28 cellular contexts compared by ENCODE assay signal in the genomic region with DNA sequence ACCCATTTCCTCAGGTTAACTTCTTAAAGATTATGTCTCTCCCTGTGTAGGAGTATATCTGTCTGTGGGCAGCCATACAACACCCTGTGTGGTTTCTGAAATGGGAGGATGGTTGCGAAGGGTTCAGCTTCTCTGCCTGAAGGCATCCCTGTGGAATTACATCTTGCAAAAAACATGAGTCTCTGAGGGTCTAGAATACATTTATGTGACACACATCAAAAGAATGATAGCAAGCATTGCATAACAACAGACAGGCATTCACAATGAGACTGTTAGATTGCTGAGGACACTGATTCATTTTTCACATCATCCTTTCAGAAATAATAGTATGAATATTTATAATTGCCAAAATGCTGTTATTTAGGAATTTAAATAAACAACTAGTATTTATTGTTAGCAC.
DNase-seq lines count a peak whose midpoint lies in the region; ATAC-seq, FAIRE-seq and TF ChIP-seq lines count a peak whose summit lies in the region.
"Had no signal": no experiment of that assay in that cellular context is flagged by ENCODE, and none has a peak within 500 bp of the region (broad histone marks: within the 10 kb centered on the region; RNA-seq: fewer than 3 reads in every experiment).

No MANE protein-coding gene starts in this region.

- H4K91ac ChIP-seq in IMR-90 (ENCODE audit: insufficient read depth, low read depth, low read length) (no peak overlapping the region), H1 (replicated peaks; ENCODE audit: insufficient read length, low read length) (no peak overlapping the region)

- no peak overlapping the region for H2BK20ac ChIP-seq in IMR-90 (ENCODE audit: low read depth, low read length)
- no peak overlapping the region for H2BK20ac ChIP-seq in H1 (ENCODE audit: low read length)

- H2AFZ ChIP-seq in IMR-90 (replicated peaks; ENCODE audit: low read length, poor library complexity) (no peak overlapping the region), H1 (ENCODE audit: low read length) (no peak overlapping the region)

- in situ Hi-C loops in IMR-90 (cut with MboI; ENCODE audit: low sequenced_read_pairs): no loop called here

- H2AK5ac ChIP-seq in IMR-90 (ENCODE audit: low read depth, low read length): no peak overlapping the region
- H2AK5ac ChIP-seq in H1 (ENCODE audit: low read depth, low read length): no peak overlapping the region

- H4K20me1 ChIP-seq in IMR-90 (ENCODE audit: insufficient read depth, low read length): no peaks in the 10 kb centered on the region
- H4K20me1 ChIP-seq in H1 (replicated peaks in 1 of 2; ENCODE audit: control insufficient read depth in 1 of 2, insufficient read depth in 2 of 2, low read length in 2 of 2): no peaks in the 10 kb centered on the region

- CTCF ChIA-PET in IMR-90 (lab: Yijun Ruan, JAX): interaction anchor here (0.6 kb wide), 1 partner anchor 110 kb away, joined by 3 read pairs; no protein-coding TSS in a partner anchor
- CTCF ChIA-PET in H1 (lab: Charles Lee; ENCODE audit: partially characterized antibody): no interaction called here

- H3K4me3 ChIP-seq in AG10803 (ENCODE audit: low read length): no peak overlapping the region
- no peak overlapping the region for H3K4me3 ChIP-seq in IMR-90 (ENCODE audit: insufficient read depth, low read depth, low read length)
- no peak overlapping the region for H3K4me3 ChIP-seq in H1 (ENCODE audit: extremely low read depth in 1 of 4, insufficient read depth in 2 of 4, low read depth in 3 of 4, low read length in 4 of 4)
- no peak overlapping the region for H3K4me3 ChIP-seq in BE2C (ENCODE audit: low read depth, low read length)
- H3K4me3 ChIP-seq: dorsolateral prefrontal cortex, gastrocnemius medialis, lower lobe of right lung, prostate gland, skin epidermis had no signal

- no CpG with 5 or more reads among the region's 1 CpG for WGBS in IMR-90 (ENCODE audit: extremely low coverage in 2 of 2, insufficient read length in 1 of 2), 2 experiments
- 78% methylated on average over 1 of the region's 1 CpG; no CpG with 5 or more reads in 1 of the 2 experiments for WGBS in H1 (ENCODE audit: extremely low coverage in 1 of 2, insufficient coverage in 1 of 2, insufficient read length in 1 of 2, insufficient replicate concordance in 2 of 2, low coverage in 1 of 2, low lambda C conversion rate in 2 of 2, missing lambda C conversion rate in 1 of 2), 2 experiments

- no peak overlapping the region for H2AK9ac ChIP-seq in IMR-90 (replicated peaks; ENCODE audit: low read depth, low read length, poor library complexity)

- TF ChIP-seq POLR2A in IMR-90 (IDR thresholded peaks at IDR 0.05; ENCODE audit: low read depth, low read length) (no peak), H1 (IDR thresholded peaks at IDR 0.05; ENCODE audit: control extremely low read depth in 1 of 2, low read depth in 2 of 2, low read length in 2 of 2) (no peak)

- H3K23ac ChIP-seq in IMR-90 (ENCODE audit: low read depth, low read length) (no peak overlapping the region), H1 (ENCODE audit: insufficient read length) (no peak overlapping the region)

- H3K4me1 Mint-ChIP-seq in activated naive CD8-positive, alpha-beta T cell treated with anti-CD3 and anti-CD28 coated beads for 36 hours: no peaks in the 10 kb centered on the region
- H3K4me1 Mint-ChIP-seq: activated CD4-positive, alpha-beta T cell treated with anti-CD3 and anti-CD28 coated beads, Interleukin-2, amount 10 ng/mL, durations not matched to agents 7 days and 5 days; CD4-positive, alpha-beta memory T cell had no signal

- H4K8ac ChIP-seq in IMR-90 (ENCODE audit: low read depth in 2 of 2, low read length in 2 of 2) (no peak overlapping the region), H1 (ENCODE audit: extremely low read depth, insufficient read depth, low read length) (no peak overlapping the region)

- dilution Hi-C loops in IMR-90 (cut with HindIII; ENCODE audit: low sequenced_read_pairs, unreplicated experiment): no loop called here

- H3K56ac ChIP-seq in IMR-90 (ENCODE audit: extremely low read depth, insufficient read depth, low read length) (no peak overlapping the region), H1 (replicated peaks; ENCODE audit: insufficient read length, low read depth, low read length) (no peak overlapping the region)

- intact Hi-C loops in IMR-90 (cut with micrococcal nuclease): no loop called here

- FAIRE-seq in H1 (lab: Jason Lieb, UNC): peak; percentile 13
- FAIRE-seq: GM18507, H54 had no signal

- POLR2A ChIA-PET in IMR-90 (lab: Charles Lee; ENCODE audit: unreplicated experiment) (no interaction called here), H1 (lab: Charles Lee; ENCODE audit: partially characterized antibody) (no interaction called here)

- TF ChIP-seq CTCF in AG10803 (conservative IDR thresholded peaks at IDR 0.05; ENCODE audit: low read length) (no peak), IMR-90 (conservative IDR thresholded peaks at IDR 0.05; ENCODE audit: low read depth, low read length) (no peak), H1 (IDR thresholded peaks at IDR 0.05; ENCODE audit: control extremely low read depth in 1 of 3, insufficient read depth in 1 of 3, low read depth in 1 of 3, low read length in 3 of 3) (no peak), BE2C (IDR thresholded peaks at IDR 0.05; ENCODE audit: low read depth, low read length) (no peak)

- no peaks in the 10 kb centered on the region for H3K23me2 ChIP-seq in H1 (ENCODE audit: low read depth, low read length)

- no peak overlapping the region for H2BK15ac ChIP-seq in IMR-90 (ENCODE audit: low read depth, low read length)
- H2BK15ac ChIP-seq in H1 (ENCODE audit: low read length): no peak overlapping the region

- no peaks in the 10 kb centered on the region for H3K79me1 ChIP-seq in IMR-90 (ENCODE audit: low read depth in 1 of 2, low read length in 2 of 2)
- no peaks in the 10 kb centered on the region for H3K79me1 ChIP-seq in H1 (ENCODE audit: low read depth, low read length)

- H4K5ac ChIP-seq in IMR-90 (ENCODE audit: low read depth, low read length): no peak overlapping the region
- no peak overlapping the region for H4K5ac ChIP-seq in H1 (ENCODE audit: insufficient read length, low read depth, low read length)

- H2BK5ac ChIP-seq in IMR-90 (ENCODE audit: low read depth, low read length, poor library complexity, severe bottlenecking): no peak overlapping the region
- H2BK5ac ChIP-seq in H1 (ENCODE audit: low read depth, low read length): no peak overlapping the region

- H3K18ac ChIP-seq in IMR-90 (ENCODE audit: low read depth, low read length) (no peak overlapping the region; the same call in 1 of the 2 replicates), H1 (ENCODE audit: extremely low read depth, low read length) (no peak overlapping the region)

- no TSS peak for BruUV-seq in IMR-90 (replicated peaks; lab: Mats Ljungman, UMichigan)

- H3K4me3 Mint-ChIP-seq in activated naive CD8-positive, alpha-beta T cell treated with anti-CD3 and anti-CD28 coated beads for 36 hours: no peak overlapping the region
- H3K4me3 Mint-ChIP-seq: activated CD4-positive, alpha-beta T cell treated with anti-CD3 and anti-CD28 coated beads, Interleukin-2, amount 10 ng/mL, durations not matched to agents 7 days and 5 days; activated T-cell treated with anti-CD3 and anti-CD28 coated beads, Interleukin-2, amount 50 U/mL, for 72 hours; CD4-positive, alpha-beta memory T cell; T-helper 2 cell treated with Interferon-gamma antibody and Interleukin-4, amounts not matched to agents 5 μg/mL and 100 μg/mL, for 36 hours; type B pancreatic cell had no signal

- H3K79me2 ChIP-seq in H1 (ENCODE audit: control insufficient read depth in 1 of 2, insufficient read depth in 2 of 2, low read length in 2 of 2): no peaks in the 10 kb centered on the region

- H3K27me3 ChIP-seq in IMR-90 (ENCODE audit: control insufficient read depth, insufficient read depth, low read length) (no peaks in the 10 kb centered on the region), H1 (replicated peaks in 1 of 4; ENCODE audit: control insufficient read depth in 3 of 4, extremely low read depth in 1 of 4, insufficient read depth in 3 of 4, low read length in 3 of 4) (no peaks in the 10 kb centered on the region), BE2C (no peaks in the 10 kb centered on the region)
- H3K27me3 ChIP-seq: dorsolateral prefrontal cortex, gastrocnemius medialis had no signal

- H3K9me1 ChIP-seq in IMR-90 (ENCODE audit: insufficient read depth, low read length): no peaks in the 10 kb centered on the region

- H2BK12ac ChIP-seq in H1 (ENCODE audit: low read depth, low read length): no peak overlapping the region

- peak; percentile 72 for ATAC-seq in IMR-90 (ENCODE audit: low read depth)
- ATAC-seq in HG03442 (IDR thresholded peaks at IDR 0.05; ENCODE audit: unreplicated experiment): no peak
- ATAC-seq: activated T-cell treated with anti-CD3 and anti-CD28 coated beads, Interleukin-2, amount 50 U/mL, for 72 hours; gastrocnemius medialis; lower lobe of right lung had no signal

- H3K14ac ChIP-seq in IMR-90 (replicated peaks; ENCODE audit: low read depth, low read length): no peak overlapping the region
- no peak overlapping the region for H3K14ac ChIP-seq in H1 (ENCODE audit: insufficient read length)

- no peaks in the 10 kb centered on the region; the same call in 1 of the 2 replicates for H3K9me3 ChIP-seq in IMR-90 (ENCODE audit: control insufficient read depth, insufficient read depth, low read length)
- 0 out of 4 replicates have a peak, but pooled peaks cover 3% of the 10 kb centered on the region in 2 experiments for H3K9me3 ChIP-seq in H1 (ENCODE audit: insufficient read depth in 2 of 2, low read depth in 1 of 2, low read length in 1 of 2)
- no peaks in the 10 kb centered on the region for H3K9me3 ChIP-seq in BE2C
- H3K9me3 ChIP-seq: gastrocnemius medialis, lower lobe of right lung, prostate gland had no signal

- H3K4ac ChIP-seq in IMR-90 (ENCODE audit: low read depth, low read length) (no peak overlapping the region), H1 (replicated peaks; ENCODE audit: insufficient read length, low read depth, low read length) (no peak overlapping the region)

- no peaks in the 10 kb centered on the region for H3K36me3 ChIP-seq in IMR-90 (ENCODE audit: control insufficient read depth, insufficient read depth, low read length)
- H3K36me3 ChIP-seq in H1 (ENCODE audit: control insufficient read depth in 2 of 4, insufficient read depth in 4 of 4, low read length in 3 of 4): no peaks in the 10 kb centered on the region
- H3K36me3 ChIP-seq in BE2C: no peaks in the 10 kb centered on the region
- H3K36me3 ChIP-seq: gastrocnemius medialis, lower lobe of right lung, prostate gland, WERI-Rb-1 had no signal

- TF ChIP-seq EP300 in H1 (IDR thresholded peaks at IDR 0.05; ENCODE audit: borderline replicate concordance in 1 of 2, low read depth in 2 of 2, low read length in 2 of 2): no peak

- H3K27ac Mint-ChIP-seq in activated naive CD8-positive, alpha-beta T cell treated with anti-CD3 and anti-CD28 coated beads for 36 hours: no peak overlapping the region
- H3K27ac Mint-ChIP-seq: activated CD4-positive, alpha-beta T cell treated with anti-CD3 and anti-CD28 coated beads, Interleukin-2, amount 10 ng/mL, durations not matched to agents 7 days and 5 days; activated T-cell treated with anti-CD3 and anti-CD28 coated beads, Interleukin-2, amount 50 U/mL, for 72 hours; CD4-positive, alpha-beta memory T cell; T-helper 2 cell treated with Interferon-gamma antibody and Interleukin-4, amounts not matched to agents 5 μg/mL and 100 μg/mL, for 36 hours; type B pancreatic cell had no signal

- H3K4me1 ChIP-seq in IMR-90 (ENCODE audit: control insufficient read depth, insufficient read depth, low read length) (no peaks in the 10 kb centered on the region), H1 (replicated peaks in 1 of 4; ENCODE audit: control insufficient read depth in 3 of 4, insufficient read depth in 4 of 4, low read length in 3 of 4) (no peaks in the 10 kb centered on the region), BE2C (no peaks in the 10 kb centered on the region)
- H3K4me1 ChIP-seq: gastrocnemius medialis, lower lobe of right lung, prostate gland had no signal

- H3K9ac ChIP-seq in IMR-90 (ENCODE audit: low read depth, low read length) (no peak overlapping the region), H1 (replicated peaks in 1 of 4; ENCODE audit: extremely low read depth in 1 of 4, low read depth in 3 of 4, low read length in 3 of 4) (no peak overlapping the region)

- H3K4me2 ChIP-seq in IMR-90 (ENCODE audit: low read depth, low read length): no peak overlapping the region
- H3K4me2 ChIP-seq in H1 (ENCODE audit: insufficient read depth in 1 of 2, low read depth in 2 of 2, low read length in 2 of 2): no peak overlapping the region

- peaks cover 2% of the 10 kb centered on the region for H3K9me3 Mint-ChIP-seq in activated naive CD8-positive, alpha-beta T cell treated with anti-CD3 and anti-CD28 coated beads for 36 hours
- H3K9me3 Mint-ChIP-seq: activated CD4-positive, alpha-beta T cell treated with anti-CD3 and anti-CD28 coated beads, Interleukin-2, amount 10 ng/mL, durations not matched to agents 7 days and 5 days; type B pancreatic cell had no signal

- H3K27me3 Mint-ChIP-seq in activated naive CD8-positive, alpha-beta T cell treated with anti-CD3 and anti-CD28 coated beads for 36 hours: no peaks in the 10 kb centered on the region
- H3K27me3 Mint-ChIP-seq: activated CD4-positive, alpha-beta T cell treated with anti-CD3 and anti-CD28 coated beads, Interleukin-2, amount 10 ng/mL, durations not matched to agents 7 days and 5 days; CD4-positive, alpha-beta memory T cell; type B pancreatic cell had no signal

- TF ChIP-seq RAD21 in IMR-90 (IDR thresholded peaks at IDR 0.05; ENCODE audit: low read length) (no peak), H1 (IDR thresholded peaks at IDR 0.05 in 1 of 2, conservative IDR thresholded peaks at IDR 0.05 in 1 of 2; ENCODE audit: low read depth in 2 of 2, low read length in 2 of 2) (no peak)

- H3K36me3 Mint-ChIP-seq in activated naive CD8-positive, alpha-beta T cell treated with anti-CD3 and anti-CD28 coated beads for 36 hours: no peaks in the 10 kb centered on the region
- H3K36me3 Mint-ChIP-seq: CD4-positive, alpha-beta memory T cell; type B pancreatic cell had no signal

- peak; percentile 52 for DNase-seq in AG10803 (ENCODE audit: low read depth)
- DNase-seq in IMR-90: peak; percentile 3
- DNase-seq in H1 (ENCODE audit: low read depth in 1 of 2, low spot score in 2 of 2): no peak
- DNase-seq in myocyte (ENCODE audit: low read depth): peak; percentile 21
- no peak for DNase-seq in HPDE6-E6E7 (ENCODE audit: extremely low spot score)
- no peak for DNase-seq in BE2C
- DNase-seq in activated naive CD8-positive, alpha-beta T cell treated with anti-CD3 and anti-CD28 coated beads for 36 hours: no peak
- DNase-seq: 8988T; activated CD4-positive, alpha-beta T cell treated with anti-CD3 and anti-CD28 coated beads, Interleukin-2, amount 10 ng/mL, durations not matched to agents 7 days and 5 days; activated naive CD4-positive, alpha-beta T cell treated with Interleukin-2 at 50 U/mL for 16 hours; activated T-cell treated with anti-CD3 and anti-CD28 coated beads, Interleukin-2, amount 50 U/mL, for 72 hours; amygdala; CD4-positive, alpha-beta memory T cell; dorsolateral prefrontal cortex; gastrocnemius medialis; islet precursor cell; lower lobe of right lung; NCI-H1092; NCI-H2029; stimulated activated CD4-positive, alpha-beta T cell treated with anti-CD3 and anti-CD28 coated beads, Interleukin-1b, Interleukin-23, amount 100 ng/mL, for 48 hours; WERI-Rb-1 had no signal

- no peak overlapping the region for H2BK120ac ChIP-seq in IMR-90 (ENCODE audit: low read depth, low read length)
- no peak overlapping the region for H2BK120ac ChIP-seq in H1 (replicated peaks; ENCODE audit: low read depth, low read length)

- no peak overlapping the region for H3K27ac ChIP-seq in IMR-90 (ENCODE audit: insufficient read depth, low read length)
- H3K27ac ChIP-seq in H1 (ENCODE audit: low read depth, low read length): no peak overlapping the region
- H3K27ac ChIP-seq: dorsolateral prefrontal cortex, gastrocnemius medialis, lower lobe of right lung, prostate gland, skin epidermis, WERI-Rb-1 had no signal

Comparison
In these comparisons a context has a peak if more than half of its experiments do, and no peak if none do; other contexts are left out.
1. DNase-seq: peak in AG10803 (single experiment), IMR-90 (single experiment) and myocyte (single experiment); none in H1 (0 of 2), HPDE6-E6E7 (single experiment), BE2C (single experiment) and activated naive CD8-positive, alpha-beta T cell treated with anti-CD3 and anti-CD28 coated beads for 36 hours (single experiment).